In the genomic region with DNA sequence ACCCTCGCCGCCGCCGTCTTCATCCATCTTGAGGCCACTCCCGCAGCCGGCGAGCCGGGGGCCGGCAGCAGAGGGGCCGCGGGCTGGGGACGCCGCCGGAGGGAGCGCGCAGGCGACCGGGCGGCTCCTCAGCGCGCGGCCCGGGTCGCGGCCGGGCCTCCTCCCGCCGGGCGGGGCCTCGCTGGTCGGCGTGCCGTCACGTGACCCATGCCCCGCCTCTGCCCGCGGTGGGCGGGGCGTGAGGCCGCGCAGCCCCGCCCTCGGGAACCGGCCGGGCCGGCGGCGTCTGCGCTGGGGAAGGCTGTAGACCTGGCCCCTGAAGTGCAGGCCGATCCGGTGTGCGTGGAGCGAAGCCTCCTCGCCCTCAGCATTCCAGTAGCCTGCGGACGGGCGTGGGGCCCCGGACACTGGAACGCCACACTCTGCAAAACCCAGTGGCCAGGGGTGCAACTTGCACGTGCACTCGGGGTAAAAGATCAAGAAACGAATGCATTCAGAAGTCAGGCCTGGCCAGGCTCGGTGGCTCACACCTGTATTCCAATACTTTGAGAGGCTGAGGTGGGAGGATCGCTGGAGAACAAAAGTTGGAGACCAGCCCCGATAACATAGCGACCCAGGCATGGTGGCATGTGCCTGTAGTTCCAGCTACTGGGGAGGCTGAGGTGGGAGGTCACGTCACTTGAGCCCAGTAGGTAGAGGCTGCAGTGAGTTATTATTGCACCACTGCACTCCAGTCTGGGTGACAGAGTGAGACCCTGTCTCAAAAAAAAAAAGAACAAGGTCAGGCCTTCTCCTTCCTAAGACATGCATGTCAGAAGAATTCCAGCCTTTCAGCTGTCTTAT, we compare ENCODE assay signal across 1 cellular context.
A peak's percentile ranks its signal among the peaks of the same experiment; 100 is the strongest.
TF ChIP-seq lines count a peak whose summit lies in the region.

A gene with protein sequence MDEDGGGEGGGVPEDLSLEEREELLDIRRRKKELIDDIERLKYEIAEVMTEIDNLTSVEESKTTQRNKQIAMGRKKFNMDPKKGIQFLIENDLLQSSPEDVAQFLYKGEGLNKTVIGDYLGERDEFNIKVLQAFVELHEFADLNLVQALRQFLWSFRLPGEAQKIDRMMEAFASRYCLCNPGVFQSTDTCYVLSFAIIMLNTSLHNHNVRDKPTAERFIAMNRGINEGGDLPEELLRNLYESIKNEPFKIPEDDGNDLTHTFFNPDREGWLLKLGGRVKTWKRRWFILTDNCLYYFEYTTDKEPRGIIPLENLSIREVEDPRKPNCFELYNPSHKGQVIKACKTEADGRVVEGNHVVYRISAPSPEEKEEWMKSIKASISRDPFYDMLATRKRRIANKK (minus strand): TSS at position 144 of the 843 bp plus-strand sequence. CDS start 117 bp downstream, at position 27.

TF ChIP-seq in SK-N-SH, 30 proteins besides CTCF, POLR2A, EP300 and RAD21 (continued from another document):
- TF ChIP-seq, protein P1, sequence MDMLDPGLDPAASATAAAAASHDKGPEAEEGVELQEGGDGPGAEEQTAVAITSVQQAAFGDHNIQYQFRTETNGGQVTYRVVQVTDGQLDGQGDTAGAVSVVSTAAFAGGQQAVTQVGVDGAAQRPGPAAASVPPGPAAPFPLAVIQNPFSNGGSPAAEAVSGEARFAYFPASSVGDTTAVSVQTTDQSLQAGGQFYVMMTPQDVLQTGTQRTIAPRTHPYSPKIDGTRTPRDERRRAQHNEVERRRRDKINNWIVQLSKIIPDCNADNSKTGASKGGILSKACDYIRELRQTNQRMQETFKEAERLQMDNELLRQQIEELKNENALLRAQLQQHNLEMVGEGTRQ (IDR thresholded peaks at IDR 0.05; ENCODE audit: borderline replicate concordance, low read depth, low read length): peak; percentile 86; the same call in 1 of the 2 replicates
- TF ChIP-seq SMC3 (IDR thresholded peaks at IDR 0.05; ENCODE audit: low read depth, low read length) (no peak), GATA2 (CRISPR knock-in tag; IDR thresholded peaks at IDR 0.05) (no peak), RXRA (IDR thresholded peaks at IDR 0.05; ENCODE audit: borderline replicate concordance, low read depth) (no peak), SIN3A (IDR thresholded peaks at IDR 0.05; ENCODE audit: borderline replicate concordance, low read depth, low read length) (no peak), TCF12 (IDR thresholded peaks at IDR 0.05) (no peak), TAF1 (IDR thresholded peaks at IDR 0.05; ENCODE audit: borderline replicate concordance, low read depth, low read length) (no peak), RFX5 (IDR thresholded peaks at IDR 0.05; ENCODE audit: low read length) (no peak), RCOR1 (IDR thresholded peaks at IDR 0.05; ENCODE audit: low read length) (no peak), TEAD4 (IDR thresholded peaks at IDR 0.05; ENCODE audit: borderline replicate concordance, insufficient read depth) (no peak), EZH2phosphoT487 (IDR thresholded peaks at IDR 0.05; ENCODE audit: borderline replicate concordance, low read depth) (no peak), CHD2 (IDR thresholded peaks at IDR 0.05; ENCODE audit: low read length, partially characterized antibody) (peak; percentile 18), NRF1 (IDR thresholded peaks at IDR 0.05; ENCODE audit: low read depth, low read length) (peak; percentile 67), JUND (IDR thresholded peaks at IDR 0.05) (no peak), ELF1 (IDR thresholded peaks at IDR 0.05) (no peak), FOXJ3 (CRISPR knock-in tag; IDR thresholded peaks at IDR 0.05) (no peak), GABPA (IDR thresholded peaks at IDR 0.05; ENCODE audit: low read depth) (no peak), MXI1 (IDR thresholded peaks at IDR 0.05; ENCODE audit: low read depth, low read length) (peak; percentile 69; the same call in 1 of the 2 replicates), POLR2AphosphoS5 (IDR thresholded peaks at IDR 0.05; ENCODE audit: low read depth, low read length) (peak; percentile 83)
- TF ChIP-seq, protein P2, sequence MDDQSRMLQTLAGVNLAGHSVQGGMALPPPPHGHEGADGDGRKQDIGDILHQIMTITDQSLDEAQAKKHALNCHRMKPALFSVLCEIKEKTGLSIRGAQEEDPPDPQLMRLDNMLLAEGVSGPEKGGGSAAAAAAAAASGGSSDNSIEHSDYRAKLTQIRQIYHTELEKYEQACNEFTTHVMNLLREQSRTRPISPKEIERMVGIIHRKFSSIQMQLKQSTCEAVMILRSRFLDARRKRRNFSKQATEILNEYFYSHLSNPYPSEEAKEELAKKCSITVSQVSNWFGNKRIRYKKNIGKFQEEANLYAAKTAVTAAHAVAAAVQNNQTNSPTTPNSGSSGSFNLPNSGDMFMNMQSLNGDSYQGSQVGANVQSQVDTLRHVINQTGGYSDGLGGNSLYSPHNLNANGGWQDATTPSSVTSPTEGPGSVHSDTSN (IDR thresholded peaks at IDR 0.05): no peak
- TF ChIP-seq, protein P3, sequence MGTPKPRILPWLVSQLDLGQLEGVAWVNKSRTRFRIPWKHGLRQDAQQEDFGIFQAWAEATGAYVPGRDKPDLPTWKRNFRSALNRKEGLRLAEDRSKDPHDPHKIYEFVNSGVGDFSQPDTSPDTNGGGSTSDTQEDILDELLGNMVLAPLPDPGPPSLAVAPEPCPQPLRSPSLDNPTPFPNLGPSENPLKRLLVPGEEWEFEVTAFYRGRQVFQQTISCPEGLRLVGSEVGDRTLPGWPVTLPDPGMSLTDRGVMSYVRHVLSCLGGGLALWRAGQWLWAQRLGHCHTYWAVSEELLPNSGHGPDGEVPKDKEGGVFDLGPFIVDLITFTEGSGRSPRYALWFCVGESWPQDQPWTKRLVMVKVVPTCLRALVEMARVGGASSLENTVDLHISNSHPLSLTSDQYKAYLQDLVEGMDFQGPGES (IDR thresholded peaks at IDR 0.05; ENCODE audit: low read depth, low read length): no peak
- TF ChIP-seq, protein P4, sequence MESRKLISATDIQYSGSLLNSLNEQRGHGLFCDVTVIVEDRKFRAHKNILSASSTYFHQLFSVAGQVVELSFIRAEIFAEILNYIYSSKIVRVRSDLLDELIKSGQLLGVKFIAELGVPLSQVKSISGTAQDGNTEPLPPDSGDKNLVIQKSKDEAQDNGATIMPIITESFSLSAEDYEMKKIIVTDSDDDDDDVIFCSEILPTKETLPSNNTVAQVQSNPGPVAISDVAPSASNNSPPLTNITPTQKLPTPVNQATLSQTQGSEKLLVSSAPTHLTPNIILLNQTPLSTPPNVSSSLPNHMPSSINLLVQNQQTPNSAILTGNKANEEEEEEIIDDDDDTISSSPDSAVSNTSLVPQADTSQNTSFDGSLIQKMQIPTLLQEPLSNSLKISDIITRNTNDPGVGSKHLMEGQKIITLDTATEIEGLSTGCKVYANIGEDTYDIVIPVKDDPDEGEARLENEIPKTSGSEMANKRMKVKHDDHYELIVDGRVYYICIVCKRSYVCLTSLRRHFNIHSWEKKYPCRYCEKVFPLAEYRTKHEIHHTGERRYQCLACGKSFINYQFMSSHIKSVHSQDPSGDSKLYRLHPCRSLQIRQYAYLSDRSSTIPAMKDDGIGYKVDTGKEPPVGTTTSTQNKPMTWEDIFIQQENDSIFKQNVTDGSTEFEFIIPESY (IDR thresholded peaks at IDR 0.05; ENCODE audit: borderline replicate concordance, low read depth): no peak
- TF ChIP-seq, protein P5, sequence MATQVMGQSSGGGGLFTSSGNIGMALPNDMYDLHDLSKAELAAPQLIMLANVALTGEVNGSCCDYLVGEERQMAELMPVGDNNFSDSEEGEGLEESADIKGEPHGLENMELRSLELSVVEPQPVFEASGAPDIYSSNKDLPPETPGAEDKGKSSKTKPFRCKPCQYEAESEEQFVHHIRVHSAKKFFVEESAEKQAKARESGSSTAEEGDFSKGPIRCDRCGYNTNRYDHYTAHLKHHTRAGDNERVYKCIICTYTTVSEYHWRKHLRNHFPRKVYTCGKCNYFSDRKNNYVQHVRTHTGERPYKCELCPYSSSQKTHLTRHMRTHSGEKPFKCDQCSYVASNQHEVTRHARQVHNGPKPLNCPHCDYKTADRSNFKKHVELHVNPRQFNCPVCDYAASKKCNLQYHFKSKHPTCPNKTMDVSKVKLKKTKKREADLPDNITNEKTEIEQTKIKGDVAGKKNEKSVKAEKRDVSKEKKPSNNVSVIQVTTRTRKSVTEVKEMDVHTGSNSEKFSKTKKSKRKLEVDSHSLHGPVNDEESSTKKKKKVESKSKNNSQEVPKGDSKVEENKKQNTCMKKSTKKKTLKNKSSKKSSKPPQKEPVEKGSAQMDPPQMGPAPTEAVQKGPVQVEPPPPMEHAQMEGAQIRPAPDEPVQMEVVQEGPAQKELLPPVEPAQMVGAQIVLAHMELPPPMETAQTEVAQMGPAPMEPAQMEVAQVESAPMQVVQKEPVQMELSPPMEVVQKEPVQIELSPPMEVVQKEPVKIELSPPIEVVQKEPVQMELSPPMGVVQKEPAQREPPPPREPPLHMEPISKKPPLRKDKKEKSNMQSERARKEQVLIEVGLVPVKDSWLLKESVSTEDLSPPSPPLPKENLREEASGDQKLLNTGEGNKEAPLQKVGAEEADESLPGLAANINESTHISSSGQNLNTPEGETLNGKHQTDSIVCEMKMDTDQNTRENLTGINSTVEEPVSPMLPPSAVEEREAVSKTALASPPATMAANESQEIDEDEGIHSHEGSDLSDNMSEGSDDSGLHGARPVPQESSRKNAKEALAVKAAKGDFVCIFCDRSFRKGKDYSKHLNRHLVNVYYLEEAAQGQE (IDR thresholded peaks at IDR 0.05; ENCODE audit: low read depth, low read length): no peak
- TF ChIP-seq, protein P6, sequence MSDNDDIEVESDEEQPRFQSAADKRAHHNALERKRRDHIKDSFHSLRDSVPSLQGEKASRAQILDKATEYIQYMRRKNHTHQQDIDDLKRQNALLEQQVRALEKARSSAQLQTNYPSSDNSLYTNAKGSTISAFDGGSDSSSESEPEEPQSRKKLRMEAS (IDR thresholded peaks at IDR 0.05; ENCODE audit: low read depth): no peak; the same call in 1 of the 2 replicates
- TF ChIP-seq, protein P7, sequence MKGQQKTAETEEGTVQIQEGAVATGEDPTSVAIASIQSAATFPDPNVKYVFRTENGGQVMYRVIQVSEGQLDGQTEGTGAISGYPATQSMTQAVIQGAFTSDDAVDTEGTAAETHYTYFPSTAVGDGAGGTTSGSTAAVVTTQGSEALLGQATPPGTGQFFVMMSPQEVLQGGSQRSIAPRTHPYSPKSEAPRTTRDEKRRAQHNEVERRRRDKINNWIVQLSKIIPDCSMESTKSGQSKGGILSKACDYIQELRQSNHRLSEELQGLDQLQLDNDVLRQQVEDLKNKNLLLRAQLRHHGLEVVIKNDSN (IDR thresholded peaks at IDR 0.05; ENCODE audit: borderline replicate concordance, low read depth): peak; percentile 92
